8 cellular contexts compared by ENCODE assay signal in the genomic region with DNA sequence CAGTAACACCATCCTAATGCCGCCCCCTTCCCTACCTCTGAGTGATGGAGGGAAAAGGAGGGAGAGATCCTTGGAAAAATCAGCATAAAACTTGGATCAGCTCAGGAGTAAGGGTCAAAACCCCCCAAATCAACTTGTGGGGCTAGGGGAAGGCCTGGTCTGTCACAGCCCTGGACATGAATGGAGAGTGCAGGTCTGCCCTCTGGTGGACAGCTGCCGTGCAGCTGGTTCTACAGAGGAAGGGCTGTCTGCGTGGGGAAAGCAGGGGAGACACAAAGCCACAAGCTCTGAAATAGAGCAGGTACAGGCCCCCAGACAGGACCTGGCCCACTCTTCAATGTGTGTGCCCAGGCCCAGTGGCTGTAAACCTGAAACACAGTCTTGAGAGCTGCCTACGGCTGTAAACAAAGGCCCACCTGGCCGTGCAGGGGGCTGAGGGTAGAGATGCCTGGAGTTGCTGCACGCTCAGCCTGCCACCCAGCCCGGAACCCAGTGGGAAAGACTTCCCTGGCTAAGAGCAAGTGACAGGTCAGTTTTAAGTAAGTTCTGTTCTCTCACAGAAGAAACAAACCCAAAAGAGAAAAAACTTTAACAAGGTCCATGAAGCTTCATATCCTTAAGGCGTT. TPM values are rescaled to one million over a fixed set of nuclear protein-coding genes. Genes with fewer than 3 reads are reported as not detected.
A peak's percentile ranks its signal among the peaks of the same experiment; 100 is the strongest.
DNase-seq lines count a peak whose midpoint lies in the region; ATAC-seq and TF ChIP-seq lines count a peak whose summit lies in the region.

No MANE protein-coding gene starts in this region.

- DNase-seq in AG10803 (ENCODE audit: low read depth), result peak; percentile 39
- DNase-seq in RPMI7951 (ENCODE audit: low read depth), result peak; percentile 40
- peak; percentile 31 for DNase-seq in activated effector memory CD4-positive, alpha-beta T cell treated with Interleukin-2 at 50 U/mL for 16 hours
- DNase-seq in germinal center (ENCODE audit: low spot score), result peak; percentile 80
- DNase-seq in pons (ENCODE audit: low spot score), result peak; percentile 55

- no peak overlapping the region for H3K4me3 ChIP-seq in AG10803 (ENCODE audit: low read length)

- ATAC-seq in GM19455 (IDR thresholded peaks at IDR 0.05; ENCODE audit: unreplicated experiment), result peak; percentile 47
- no peak for ATAC-seq in GM21825 (IDR thresholded peaks at IDR 0.05; ENCODE audit: unreplicated experiment)
- no peak for ATAC-seq in HG02970 (IDR thresholded peaks at IDR 0.05; ENCODE audit: low FRiP score, unreplicated experiment)

- peak; percentile 82 for TF ChIP-seq CTCF in AG10803 (conservative IDR thresholded peaks at IDR 0.05; ENCODE audit: low read length)

RNA-seq across cellular contexts. Expression of a gene that starts 16.4 kb away (rescaled TPM):
- 55.5 and 65.5 TPM in 2 replicates for total RNA-seq in RPMI7951 (2014; rRNA removed; shearing (Covaris generic))
